23 cellular contexts compared by ENCODE assay signal in genomic region chr9:110837401-110838005, GRCh38.
DNase-seq lines count a peak whose midpoint lies in the region; ATAC-seq, FAIRE-seq and TF ChIP-seq lines count a peak whose summit lies in the region.
"Had no signal": no experiment of that assay in that cellular context is flagged by ENCODE, and none has a peak within 500 bp of the region (broad histone marks: within the 10 kb centered on the region; RNA-seq: fewer than 3 reads in every experiment).

No MANE protein-coding gene starts in this region.

- H3K79me1 ChIP-seq in IMR-90 (ENCODE audit: low read depth in 1 of 2, low read length in 2 of 2): peaks cover 3 to 24% of the 10 kb centered on the region in 2 experiments; a peak in 3 of 4 replicates

- no peak overlapping the region for H3K4me3 Mint-ChIP-seq in Caco-2 (ENCODE audit: unreplicated experiment)
- no peak overlapping the region for H3K4me3 Mint-ChIP-seq in activated T-helper 17 cell treated with anti-CD3 and anti-CD28 coated beads, Interleukin-2, amount 50 U/mL, for 72 hours
- H3K4me3 Mint-ChIP-seq: activated CD8-positive, alpha-beta T cell treated with anti-CD3 and anti-CD28 coated beads, Interleukin-2, amount 10 ng/mL, durations not matched to agents 7 days and 5 days; activated T-cell treated with anti-CD3 and anti-CD28 coated beads, Interleukin-2, amount 50 U/mL, for 4 hours; endodermal cell; naive thymus-derived CD4-positive, alpha-beta T cell; T-helper 1 cell treated with Interleukin-12 subunit alpha and Interleukin-12 subunit beta and Interleukin-4 antibody, amounts not matched to agents 30 μg/mL and 1 μg/mL, for 36 hours had no signal

- H2BK5ac ChIP-seq in IMR-90 (ENCODE audit: low read depth, low read length, poor library complexity, severe bottlenecking): peak overlapping the region; percentile 99

- H3K4me3 ChIP-seq in Caco-2 (ENCODE audit: low read depth, low read length) (no peak overlapping the region), IMR-90 (ENCODE audit: insufficient read depth, low read depth, low read length) (no peak overlapping the region), ascending aorta (no peak overlapping the region)
- H3K4me3 ChIP-seq: HAP-1, pancreas, tibial artery had no signal

- peak; percentile 53 for FAIRE-seq in H54 (lab: Jason Lieb, UNC)
- FAIRE-seq: pancreas had no signal

- H4K91ac ChIP-seq in IMR-90 (ENCODE audit: insufficient read depth, low read depth, low read length): peak overlapping the region; percentile 97

- WGBS in IMR-90 (ENCODE audit: extremely low coverage in 2 of 2, insufficient read length in 1 of 2), 2 experiments: no CpG with 5 or more reads among the region's 2 CpGs

- H3K27me3 ChIP-seq in Caco-2 (replicated peaks; ENCODE audit: control insufficient read depth, insufficient read depth, low read length): no peaks in the 10 kb centered on the region
- H3K27me3 ChIP-seq in IMR-90 (ENCODE audit: control insufficient read depth, insufficient read depth, low read length): no peaks in the 10 kb centered on the region
- H3K27me3 ChIP-seq in ascending aorta: no peaks in the 10 kb centered on the region
- H3K27me3 ChIP-seq: pancreas, tibial artery had no signal

- H3K27ac ChIP-seq in IMR-90 (ENCODE audit: insufficient read depth, low read length) (no peak overlapping the region; the same call in 1 of the 2 replicates), ascending aorta (no peak overlapping the region)
- H3K27ac ChIP-seq: pancreas, tibial artery had no signal

- H3K36me3 Mint-ChIP-seq in Caco-2 (ENCODE audit: insufficient read depth, unreplicated experiment): no peaks in the 10 kb centered on the region
- H3K36me3 Mint-ChIP-seq in activated T-helper 17 cell treated with anti-CD3 and anti-CD28 coated beads, Interleukin-2, amount 50 U/mL, for 72 hours (ENCODE audit: low read depth): no peaks in the 10 kb centered on the region
- H3K36me3 Mint-ChIP-seq: activated naive CD4-positive, alpha-beta T cell treated with anti-CD3 and anti-CD28 coated beads, Interleukin-2, amount 50 U/mL, for 72 hours had no signal

- H2AK9ac ChIP-seq in IMR-90 (replicated peaks; ENCODE audit: low read depth, low read length, poor library complexity): peak overlapping the region; percentile 66

- in situ Hi-C loops in IMR-90 (cut with MboI; ENCODE audit: low sequenced_read_pairs): no loop called here

- H3K27ac Mint-ChIP-seq in Caco-2 (ENCODE audit: unreplicated experiment): peak overlapping the region; percentile 57
- no peak overlapping the region for H3K27ac Mint-ChIP-seq in activated T-helper 17 cell treated with anti-CD3 and anti-CD28 coated beads, Interleukin-2, amount 50 U/mL, for 72 hours
- H3K27ac Mint-ChIP-seq: activated CD8-positive, alpha-beta T cell treated with anti-CD3 and anti-CD28 coated beads, Interleukin-2, amount 10 ng/mL, durations not matched to agents 7 days and 5 days; activated naive CD4-positive, alpha-beta T cell treated with anti-CD3 and anti-CD28 coated beads, Interleukin-2, amount 50 U/mL, for 72 hours; endodermal cell; naive thymus-derived CD4-positive, alpha-beta T cell; T-helper 1 cell treated with Interleukin-12 subunit alpha and Interleukin-12 subunit beta and Interleukin-4 antibody, amounts not matched to agents 30 μg/mL and 1 μg/mL, for 36 hours had no signal

- H2BK15ac ChIP-seq in IMR-90 (ENCODE audit: low read depth, low read length): peak overlapping the region; percentile 92

- peaks cover 24% of the 10 kb centered on the region for H3K4me1 Mint-ChIP-seq in Caco-2 (ENCODE audit: low read depth, unreplicated experiment)
- no peaks in the 10 kb centered on the region for H3K4me1 Mint-ChIP-seq in activated T-helper 17 cell treated with anti-CD3 and anti-CD28 coated beads, Interleukin-2, amount 50 U/mL, for 72 hours
- H3K4me1 Mint-ChIP-seq: naive thymus-derived CD4-positive, alpha-beta T cell had no signal

- H3K14ac ChIP-seq in IMR-90 (replicated peaks; ENCODE audit: low read depth, low read length): peak overlapping the region; percentile 83

- H4K8ac ChIP-seq in IMR-90 (ENCODE audit: low read depth in 2 of 2, low read length in 2 of 2): peak overlapping the region; percentile 82 to 91

- TF ChIP-seq POLR2A in H54 (IDR thresholded peaks at IDR 0.05; ENCODE audit: low read depth, low read length): no peak
- TF ChIP-seq POLR2A in IMR-90 (IDR thresholded peaks at IDR 0.05; ENCODE audit: low read depth, low read length): no peak

- peak overlapping the region; percentile 98 for H2BK20ac ChIP-seq in IMR-90 (ENCODE audit: low read depth, low read length)

- peak overlapping the region; percentile 97 for H3K18ac ChIP-seq in IMR-90 (ENCODE audit: low read depth, low read length)

- H3K36me3 ChIP-seq in Caco-2 (ENCODE audit: control insufficient read depth, insufficient read depth, low read length) (no peaks in the 10 kb centered on the region), IMR-90 (ENCODE audit: control insufficient read depth, insufficient read depth, low read length) (no peaks in the 10 kb centered on the region), ascending aorta (no peaks in the 10 kb centered on the region)
- H3K36me3 ChIP-seq: HAP-1, pancreas, tibial artery had no signal

- H3K23ac ChIP-seq in IMR-90 (ENCODE audit: low read depth, low read length): peak overlapping the region; percentile 79; the same call in 1 of the 2 replicates

- CTCF ChIA-PET in Caco-2 (lab: Charles Lee): no interaction called here
- CTCF ChIA-PET in IMR-90 (lab: Yijun Ruan, JAX): no interaction called here

- no peak overlapping the region for H3K4me2 ChIP-seq in IMR-90 (ENCODE audit: low read depth, low read length)

- peaks cover 32% of the 10 kb centered on the region for H3K9me3 Mint-ChIP-seq in Caco-2 (ENCODE audit: unreplicated experiment)
- H3K9me3 Mint-ChIP-seq in activated T-helper 17 cell treated with anti-CD3 and anti-CD28 coated beads, Interleukin-2, amount 50 U/mL, for 72 hours: peaks cover 4% of the 10 kb centered on the region
- H3K9me3 Mint-ChIP-seq: T-helper 1 cell treated with Interleukin-12 subunit alpha and Interleukin-12 subunit beta and Interleukin-4 antibody, amounts not matched to agents 30 μg/mL and 1 μg/mL, for 36 hours had no signal

- peak overlapping the region; percentile 96 for H2AK5ac ChIP-seq in IMR-90 (ENCODE audit: low read depth, low read length)

- no peaks in the 10 kb centered on the region for H4K20me1 ChIP-seq in IMR-90 (ENCODE audit: insufficient read depth, low read length)

- intact Hi-C loops in Caco-2 (cut with micrococcal nuclease; ENCODE audit: unreplicated experiment): no loop called here
- intact Hi-C loops in IMR-90 (cut with micrococcal nuclease): loop anchor here (5.0 kb wide), 1 partner anchor 40 kb away; no protein-coding TSS in a partner anchor
- intact Hi-C loops in ascending aorta (cut with DNase I): no loop called here

- DNase-seq in Caco-2 (no peak), H54 (ENCODE audit: insufficient read length, low spot score) (no peak), IMR-90 (no peak), NCI-H2196 treated with DMSO at 0.1 percent for 48 hours (lab: John Stamatoyannopoulos, UW; ENCODE audit: unreplicated experiment) (no peak), SK-N-DZ (ENCODE audit: low spot score) (no peak), ascending aorta (ENCODE audit: low spot score in 2 of 2) (no peak)
- DNase-seq: activated CD8-positive, alpha-beta T cell treated with anti-CD3 and anti-CD28 coated beads, Interleukin-2, amount 10 ng/mL, durations not matched to agents 7 days and 5 days; activated T-cell treated with anti-CD3 and anti-CD28 coated beads, Interleukin-2, amount 50 U/mL, for 4 hours; C1 segment of cervical spinal cord; endodermal cell; MM.1S; naive thymus-derived CD4-positive, alpha-beta T cell; NCI-H1930; NCI-H510A treated with DMSO at 0.1 percent for 48 hours; pancreas; stimulated activated naive CD4-positive, alpha-beta T cell treated with Interleukin-2 at 50 U/mL for 16 hours; tibial artery had no signal

- ATAC-seq in GM18867 (IDR thresholded peaks at IDR 0.05; ENCODE audit: unreplicated experiment): peak; percentile 86
- no peak for ATAC-seq in IMR-90 (ENCODE audit: low read depth)
- ATAC-seq in activated T-helper 17 cell treated with anti-CD3 and anti-CD28 coated beads, Interleukin-2, amount 50 U/mL, for 72 hours (replicated peaks): no peak
- ATAC-seq: activated CD8-positive, alpha-beta T cell treated with anti-CD3 and anti-CD28 coated beads, Interleukin-2, amount 10 ng/mL, durations not matched to agents 7 days and 5 days; activated naive CD4-positive, alpha-beta T cell treated with anti-CD3 and anti-CD28 coated beads, Interleukin-2, amount 50 U/mL, for 72 hours; activated T-cell treated with anti-CD3 and anti-CD28 coated beads, Interleukin-2, amount 50 U/mL, for 4 hours; naive thymus-derived CD4-positive, alpha-beta T cell; pancreas; sciatic nerve had no signal

- peaks cover 8% of the 10 kb centered on the region for H3K9me1 ChIP-seq in IMR-90 (ENCODE audit: insufficient read depth, low read length)

- no peak for TF ChIP-seq RAD21 in IMR-90 (IDR thresholded peaks at IDR 0.05; ENCODE audit: low read length)

- H2BK120ac ChIP-seq in IMR-90 (ENCODE audit: low read depth, low read length): peak overlapping the region; percentile 98

- H3K56ac ChIP-seq in IMR-90 (ENCODE audit: extremely low read depth, insufficient read depth, low read length): no peak overlapping the region; the same call in 1 of the 2 replicates

- TF ChIP-seq CTCF in Caco-2 (IDR thresholded peaks at IDR 0.05; ENCODE audit: insufficient read depth in 1 of 2, low read depth in 1 of 2, low read length in 1 of 2, severe bottlenecking in 1 of 2, unreplicated experiment in 1 of 2): no peak
- TF ChIP-seq CTCF in IMR-90 (conservative IDR thresholded peaks at IDR 0.05; ENCODE audit: low read depth, low read length): no peak
- no peak for TF ChIP-seq CTCF in ascending aorta (IDR thresholded peaks at IDR 0.05)

- no peak overlapping the region for H2AFZ ChIP-seq in IMR-90 (replicated peaks; ENCODE audit: low read length, poor library complexity)

- peak overlapping the region; percentile 98 for H3K4ac ChIP-seq in IMR-90 (ENCODE audit: low read depth, low read length)

- POLR2A ChIA-PET in Caco-2 (lab: Charles Lee): no interaction called here
- POLR2A ChIA-PET in IMR-90 (lab: Charles Lee; ENCODE audit: unreplicated experiment): no interaction called here

- H3K9me3 ChIP-seq in Caco-2 (no peaks in the 10 kb centered on the region; the same call in 1 of the 2 replicates), IMR-90 (ENCODE audit: control insufficient read depth, insufficient read depth, low read length) (0 out of 2 replicates have a peak, but pooled peaks cover 3% of the 10 kb centered on the region), ascending aorta (no peaks in the 10 kb centered on the region)
- H3K9me3 ChIP-seq: HAP-1, pancreas, tibial artery had no signal

- no TSS peak for BruUV-seq in Caco-2 (replicated peaks; lab: Mats Ljungman, UMichigan)
- no TSS peak for BruUV-seq in IMR-90 (replicated peaks; lab: Mats Ljungman, UMichigan)

- H3K4me1 ChIP-seq in Caco-2 (peaks cover 28% of the 10 kb centered on the region), IMR-90 (ENCODE audit: control insufficient read depth, insufficient read depth, low read length) (peaks cover 8% of the 10 kb centered on the region), ascending aorta (peaks cover 0 to 3% of the 10 kb centered on the region in 2 donors)
- H3K4me1 ChIP-seq: HAP-1, pancreas had no signal

- H3K9ac ChIP-seq in IMR-90 (ENCODE audit: low read depth, low read length): no peak overlapping the region

- H3K27me3 Mint-ChIP-seq in Caco-2 (ENCODE audit: insufficient read depth, unreplicated experiment): no peaks in the 10 kb centered on the region
- H3K27me3 Mint-ChIP-seq in activated T-helper 17 cell treated with anti-CD3 and anti-CD28 coated beads, Interleukin-2, amount 50 U/mL, for 72 hours: no peaks in the 10 kb centered on the region
- H3K27me3 Mint-ChIP-seq: naive thymus-derived CD4-positive, alpha-beta T cell had no signal

- H4K5ac ChIP-seq in IMR-90 (ENCODE audit: low read depth, low read length): peak overlapping the region; percentile 74; the same call in 1 of the 2 replicates

- dilution Hi-C loops in IMR-90 (cut with HindIII; ENCODE audit: low sequenced_read_pairs, unreplicated experiment): no loop called here
